Comparison of ENCODE assay signal across 8 cellular contexts in genomic region chr15:70096975-70097336, GRCh38. TPM values are rescaled to one million over a fixed set of nuclear protein-coding genes. Genes with fewer than 3 reads are reported as not detected.
DNase-seq lines count a peak whose midpoint lies in the region; FAIRE-seq and TF ChIP-seq lines count a peak whose summit lies in the region.

No MANE protein-coding gene starts in this region.

- peaks cover 58% of the 10 kb centered on the region for H3K36me3 Mint-ChIP-seq in dendritic cell treated with granulocyte-macrophage colony-stimulating factor and Interleukin-4, amounts not matched to agents 40 ng/mL and 50 ng/mL, for 4 days (ENCODE audit: low read depth)

- H3K9ac ChIP-seq in neural cell (ENCODE audit: low read length) = peak overlapping the region; percentile 89

- peaks cover 72% of the 10 kb centered on the region for H3K4me1 Mint-ChIP-seq in dendritic cell treated with granulocyte-macrophage colony-stimulating factor and Interleukin-4, amounts not matched to agents 40 ng/mL and 50 ng/mL, for 4 days (ENCODE audit: low read depth)

- H3K4me2 ChIP-seq in neural cell (ENCODE audit: low read length) = peak overlapping the region; percentile 57

- peak overlapping the region; percentile 71 for H3K4me3 ChIP-seq in MG63
- peak overlapping the region; percentile 92 for H3K4me3 ChIP-seq in neural cell (ENCODE audit: low read length)

- no peak overlapping the region for H2AFZ ChIP-seq in neural cell (ENCODE audit: low read depth, low read length)

- H3K4me3 Mint-ChIP-seq in dendritic cell treated with granulocyte-macrophage colony-stimulating factor and Interleukin-4, amounts not matched to agents 40 ng/mL and 50 ng/mL, for 4 days = peak overlapping the region; percentile 96

- H3K36me3 ChIP-seq in MG63 (peaks cover 40% of the 10 kb centered on the region), neural cell (ENCODE audit: insufficient read depth, low read length) (no peaks in the 10 kb centered on the region)

- no peak for TF ChIP-seq EP300 in neural cell (conservative IDR thresholded peaks at IDR 0.05; ENCODE audit: poor library complexity, severe bottlenecking)

- H3K27ac ChIP-seq in C4-2B (peak overlapping the region; percentile 97), neural cell (ENCODE audit: low read length) (peak overlapping the region; percentile 84)

- no peak for FAIRE-seq in H54 (lab: Jason Lieb, UNC)

- no peaks in the 10 kb centered on the region for H3K27me3 ChIP-seq in MG63
- peaks cover 26% of the 10 kb centered on the region for H3K27me3 ChIP-seq in neural cell (ENCODE audit: insufficient read depth, low read depth, low read length)

- H3K27me3 Mint-ChIP-seq in dendritic cell treated with granulocyte-macrophage colony-stimulating factor and Interleukin-4, amounts not matched to agents 40 ng/mL and 50 ng/mL, for 4 days = peaks cover 26% of the 10 kb centered on the region

- no peaks in the 10 kb centered on the region for H3K9me3 ChIP-seq in MG63
- no peaks in the 10 kb centered on the region for H3K9me3 ChIP-seq in neural cell (ENCODE audit: low read length)

- TF ChIP-seq RAD21 in neural cell (conservative IDR thresholded peaks at IDR 0.05) = no peak

- peak overlapping the region; percentile 98 for H3K27ac Mint-ChIP-seq in dendritic cell treated with granulocyte-macrophage colony-stimulating factor and Interleukin-4, amounts not matched to agents 40 ng/mL and 50 ng/mL, for 4 days

- no peak for TF ChIP-seq CTCF in C4-2B (conservative IDR thresholded peaks at IDR 0.05)
- no peak for TF ChIP-seq CTCF in neural cell (IDR thresholded peaks at IDR 0.05; ENCODE audit: poor library complexity, severe bottlenecking)

- no peaks in the 10 kb centered on the region for H4K20me1 ChIP-seq in neural cell (ENCODE audit: insufficient read depth)

- H3K9me3 Mint-ChIP-seq in dendritic cell treated with granulocyte-macrophage colony-stimulating factor and Interleukin-4, amounts not matched to agents 40 ng/mL and 50 ng/mL, for 4 days = no peaks in the 10 kb centered on the region

- intact Hi-C loops in dendritic cell treated with granulocyte-macrophage colony-stimulating factor and Interleukin-4, amounts not matched to agents 40 ng/mL and 50 ng/mL, for 4 days (cut with micrococcal nuclease) = loop anchor here (5.0 to 10.0 kb wide), 5 partner anchors 165 to 522 kb away; no protein-coding TSS in a partner anchor

- H3K79me2 ChIP-seq in neural cell (replicated peaks; ENCODE audit: insufficient read depth, low read length) = peaks cover 48% of the 10 kb centered on the region

- no peaks in the 10 kb centered on the region for H3K9me2 ChIP-seq in neural cell (ENCODE audit: insufficient read depth, low read length)

- TF ChIP-seq POLR2A in H54 (IDR thresholded peaks at IDR 0.05; ENCODE audit: low read depth, low read length) = no peak

- DNase-seq in MG63 = no peak
- no peak for DNase-seq in globus pallidus (ENCODE audit: low spot score)
- no peak for DNase-seq in cerebellar cortex (ENCODE audit: low spot score)
- DNase-seq in C1 segment of cervical spinal cord (lab: John Stamatoyannopoulos, UW) = no peak
- DNase-seq in H54 (ENCODE audit: insufficient read length, low spot score) = no peak

- H3F3A ChIP-seq in neural cell (ENCODE audit: insufficient read depth, low read length, poor library complexity, severe bottlenecking) = peaks cover 5% of the 10 kb centered on the region

TF ChIP-seq in neural cell, 6 proteins besides CTCF, POLR2A, EP300 and RAD21:
- no peak for TF ChIP-seq EZH2 (IDR thresholded peaks at IDR 0.05; ENCODE audit: borderline replicate concordance, insufficient read depth, low read length, poor library complexity, severe bottlenecking)
- no peak for TF ChIP-seq REST (IDR thresholded peaks at IDR 0.05; ENCODE audit: borderline replicate concordance)
- no peak for TF ChIP-seq MXI1 (conservative IDR thresholded peaks at IDR 0.05; ENCODE audit: poor library complexity, severe bottlenecking)
- no peak for TF ChIP-seq SMC3 (conservative IDR thresholded peaks at IDR 0.05; ENCODE audit: poor library complexity)
- TF ChIP-seq TAF1 (IDR thresholded peaks at IDR 0.05; ENCODE audit: low read depth) = no peak
- no peak for TF ChIP-seq POLR2AphosphoS5 (IDR thresholded peaks at IDR 0.05)

RNA-seq across cellular contexts. Expression of gene TLE3, which starts 0.8 kb away (rescaled TPM):
- 42.9 and 86.7 TPM in 2 replicates for total RNA-seq in MG63 (2014; rRNA removed; shearing (Covaris generic); ENCODE audit: low replicate concordance)
- polyA plus RNA-seq in neural cell = 22.8 and 27.6 TPM in 2 replicates
- polyA minus RNA-seq in neural cell = 19.8 and 23.6 TPM in 2 replicates
